Comparison of ENCODE assay signal across 1 cellular context in the genomic region with DNA sequence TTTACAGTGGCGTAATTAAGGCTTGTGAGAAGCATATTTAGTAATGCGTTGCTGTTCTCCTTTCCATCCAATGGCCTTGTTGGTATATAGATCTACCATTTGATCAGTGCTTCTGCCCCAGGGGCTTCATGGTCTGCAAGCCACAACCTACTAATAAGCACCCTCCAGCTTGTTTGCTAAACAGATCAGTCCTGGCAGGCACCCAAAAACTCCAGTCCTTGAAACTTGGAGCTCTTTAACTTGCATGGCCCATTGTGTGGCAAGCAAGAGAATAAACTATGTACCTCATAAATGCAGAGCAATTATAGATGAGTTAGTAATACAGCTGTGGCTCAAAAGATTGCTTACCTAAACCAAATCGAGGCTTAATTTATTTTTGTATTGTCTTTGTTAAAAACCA.
TF ChIP-seq lines count a peak whose summit lies in the region.

No MANE protein-coding gene starts in this region.

TF ChIP-seq in H1, 55 proteins besides CTCF, POLR2A, EP300 and RAD21:
- TF ChIP-seq, protein P1, sequence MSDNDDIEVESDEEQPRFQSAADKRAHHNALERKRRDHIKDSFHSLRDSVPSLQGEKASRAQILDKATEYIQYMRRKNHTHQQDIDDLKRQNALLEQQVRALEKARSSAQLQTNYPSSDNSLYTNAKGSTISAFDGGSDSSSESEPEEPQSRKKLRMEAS (IDR thresholded peaks at IDR 0.05): no peak
- no peak for TF ChIP-seq SIX5 (IDR thresholded peaks at IDR 0.05; ENCODE audit: low read depth, low read length)
- no peak for TF ChIP-seq NANOG (IDR thresholded peaks at IDR 0.05; ENCODE audit: insufficient read depth, low read depth, low read length, poor library complexity, severe bottlenecking)
- TF ChIP-seq SP4 (IDR thresholded peaks at IDR 0.05; ENCODE audit: low read length): no peak
- TF ChIP-seq SRF (IDR thresholded peaks at IDR 0.05; ENCODE audit: low read depth, low read length): no peak
- TF ChIP-seq EZH2 (IDR thresholded peaks at IDR 0.05; ENCODE audit: low read depth, low read length, severe bottlenecking): no peak
- TF ChIP-seq GABPA (IDR thresholded peaks at IDR 0.05; ENCODE audit: borderline replicate concordance, insufficient read depth, low read length): no peak
- TF ChIP-seq, protein P2, sequence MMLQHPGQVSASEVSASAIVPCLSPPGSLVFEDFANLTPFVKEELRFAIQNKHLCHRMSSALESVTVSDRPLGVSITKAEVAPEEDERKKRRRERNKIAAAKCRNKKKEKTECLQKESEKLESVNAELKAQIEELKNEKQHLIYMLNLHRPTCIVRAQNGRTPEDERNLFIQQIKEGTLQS (IDR thresholded peaks at IDR 0.05; ENCODE audit: insufficient read depth, low read depth, low read length): no peak
- no peak for TF ChIP-seq EGR1 (IDR thresholded peaks at IDR 0.05; ENCODE audit: borderline replicate concordance, low read depth, low read length)
- TF ChIP-seq CEBPB (IDR thresholded peaks at IDR 0.05; ENCODE audit: low read depth, low read length): no peak
- TF ChIP-seq SIN3A (conservative IDR thresholded peaks at IDR 0.05 in 1 of 2, IDR thresholded peaks at IDR 0.05 in 1 of 2; ENCODE audit: low read depth in 1 of 2, low read length in 2 of 2): no peak
- no peak for TF ChIP-seq BACH1 (IDR thresholded peaks at IDR 0.05; ENCODE audit: low read length)
TF ChIP-seq in H1: peak in this region for 0.
